ENCODE assay signal across 1 cellular context in genomic region chr5:112195924-112196323, GRCh38.
A peak's percentile ranks its signal among the peaks of the same experiment; 100 is the strongest.
TF ChIP-seq lines count a peak whose summit lies in the region.

No MANE protein-coding gene starts in this region.

TF ChIP-seq in K562, 482 proteins besides CTCF, POLR2A, EP300 and RAD21 (continued from another document):
- TF ChIP-seq ZBTB49 (CRISPR knock-in tag; IDR thresholded peaks at IDR 0.05; ENCODE audit: borderline replicate concordance) (no peak), GTF2A2 (tag; IDR thresholded peaks at IDR 0.05) (no peak), CBFA2T3 (IDR thresholded peaks at IDR 0.05) (peak; percentile 55; the same call in 1 of the 2 replicates)
